Comparison of ENCODE assay signal across 23 cellular contexts in the genomic region with DNA sequence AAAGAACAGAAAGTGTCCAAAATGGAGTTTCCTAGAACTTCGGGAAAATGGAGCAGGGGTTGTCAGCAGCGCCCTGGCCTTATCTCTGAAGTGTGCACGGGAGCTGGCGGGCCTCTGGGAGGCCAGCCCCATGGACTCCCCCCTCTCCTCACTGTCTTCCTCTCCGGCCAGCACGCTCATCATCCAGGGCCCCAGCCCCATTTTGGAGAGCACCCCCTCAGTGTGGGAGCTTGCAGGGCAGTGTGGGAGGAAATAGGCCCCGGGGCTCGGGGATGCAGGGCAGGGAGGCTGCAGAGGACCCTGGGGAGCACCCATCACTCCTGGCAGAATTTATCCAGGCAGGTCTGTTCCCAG. TPM values are rescaled to one million over a fixed set of nuclear protein-coding genes. Genes with fewer than 3 reads are reported as not detected.
DNase-seq lines count a peak whose midpoint lies in the region; ATAC-seq and TF ChIP-seq lines count a peak whose summit lies in the region.
"Had no signal": no experiment of that assay in that cellular context is flagged by ENCODE, and none has a peak within 500 bp of the region (broad histone marks: within the 10 kb centered on the region; RNA-seq: fewer than 3 reads in every experiment).

No MANE protein-coding gene starts in this region.

- CTCF ChIA-PET in naive thymus-derived CD4-positive, alpha-beta T cell (lab: Charles Lee), result no interaction called here

- H3K27ac Mint-ChIP-seq in CD14-positive monocyte, result no peak overlapping the region
- H3K27ac Mint-ChIP-seq in naive thymus-derived CD4-positive, alpha-beta T cell, result no peak overlapping the region
- H3K27ac Mint-ChIP-seq: activated CD8-positive, alpha-beta T cell treated with anti-CD3 and anti-CD28 coated beads for 36 hours; GM23338; T-helper 2 cell treated with Interferon-gamma antibody and Interleukin-4, amounts not matched to agents 5 μg/mL and 100 μg/mL, for 36 hours had no signal

- POLR2A ChIA-PET in naive thymus-derived CD4-positive, alpha-beta T cell (lab: Charles Lee), result no interaction called here

- ATAC-seq in naive thymus-derived CD4-positive, alpha-beta T cell, result no peak
- ATAC-seq: GM23338 had no signal

- H3K36me3 ChIP-seq in ACC112 (ENCODE audit: insufficient read depth, low read length), result no peaks in the 10 kb centered on the region
- no peaks in the 10 kb centered on the region for H3K36me3 ChIP-seq in WERI-Rb-1
- H3K36me3 ChIP-seq in naive thymus-derived CD4-positive, alpha-beta T cell (ENCODE audit: control insufficient read depth in 2 of 3, insufficient read depth in 3 of 3, low read length in 3 of 3), result no peaks in the 10 kb centered on the region
- no peaks in the 10 kb centered on the region for H3K36me3 ChIP-seq in testis (ENCODE audit: low read depth, missing control alignments)
- H3K36me3 ChIP-seq: cardiac muscle cell, prostate gland, vagina had no signal

- H3K27ac ChIP-seq in ACC112 (ENCODE audit: low read depth, low read length) (no peak overlapping the region), WERI-Rb-1 (peak overlapping the region; percentile 71), testis (no peak overlapping the region)
- no peak overlapping the region for H3K27ac ChIP-seq in naive thymus-derived CD4-positive, alpha-beta T cell (ENCODE audit: low read depth, low read length)
- H3K27ac ChIP-seq: cardiac muscle cell, prostate gland, vagina had no signal

- DNase-seq in CD14-positive monocyte (ENCODE audit: low spot score) (no peak), WERI-Rb-1 (no peak), testis (no peak), CD1c-positive myeloid dendritic cell (ENCODE audit: extremely low spot score) (no peak), 8988T (no peak)
- no peak for DNase-seq in naive thymus-derived CD4-positive, alpha-beta T cell
- DNase-seq: activated CD8-positive, alpha-beta T cell treated with anti-CD3 and anti-CD28 coated beads for 36 hours; activated naive CD4-positive, alpha-beta T cell; dermis blood vessel endothelial cell; DMS79 treated with DMSO at 0.1 percent for 48 hours; head of caudate nucleus; left cardiac atrium; midbrain; NCI-H1105; stimulated activated CD4-positive, alpha-beta T cell treated with anti-CD3 and anti-CD28 coated beads, Interleukin-1b, Interleukin-23, amount 100 ng/mL, for 48 hours had no signal

- H3K9me3 Mint-ChIP-seq in CD14-positive monocyte, result peaks cover 0 to 9% (median 2%) of the 10 kb centered on the region in 7 donors
- H3K9me3 Mint-ChIP-seq in naive thymus-derived CD4-positive, alpha-beta T cell, result peaks cover 0 to 2% (median 0%) of the 10 kb centered on the region in 11 donors
- H3K9me3 Mint-ChIP-seq: activated CD8-positive, alpha-beta T cell treated with anti-CD3 and anti-CD28 coated beads for 36 hours; GM23338; neural crest cell; T-helper 2 cell treated with Interferon-gamma antibody and Interleukin-4, amounts not matched to agents 5 μg/mL and 100 μg/mL, for 36 hours had no signal

- peak overlapping the region; percentile 6 to 83 for H3K4me3 Mint-ChIP-seq in CD14-positive monocyte
- H3K4me3 Mint-ChIP-seq in naive thymus-derived CD4-positive, alpha-beta T cell, result peak overlapping the region in 6 of 10 donors; percentile 26 to 69 (median 47)
- H3K4me3 Mint-ChIP-seq: activated CD8-positive, alpha-beta T cell treated with anti-CD3 and anti-CD28 coated beads for 36 hours; GM23338; neural crest cell; T-helper 2 cell treated with Interferon-gamma antibody and Interleukin-4, amounts not matched to agents 5 μg/mL and 100 μg/mL, for 36 hours had no signal

- TF ChIP-seq CTCF in CD14-positive monocyte (IDR thresholded peaks at IDR 0.05) (no peak), WERI-Rb-1 (IDR thresholded peaks at IDR 0.05; ENCODE audit: low read depth, low read length) (no peak), testis (IDR thresholded peaks at IDR 0.05) (no peak)

- H3K27me3 ChIP-seq in ACC112 (ENCODE audit: insufficient read depth, low read length), result peaks cover 9% of the 10 kb centered on the region; the same call in 1 of the 2 replicates
- no peaks in the 10 kb centered on the region for H3K27me3 ChIP-seq in WERI-Rb-1 (ENCODE audit: insufficient read depth, low read depth, severe bottlenecking)
- no peaks in the 10 kb centered on the region for H3K27me3 ChIP-seq in naive thymus-derived CD4-positive, alpha-beta T cell (ENCODE audit: control insufficient read depth in 2 of 2, insufficient read depth in 2 of 2, low read length in 2 of 2)
- no peaks in the 10 kb centered on the region for H3K27me3 ChIP-seq in testis
- H3K27me3 ChIP-seq: cardiac muscle cell, vagina had no signal

- H3K36me3 Mint-ChIP-seq in CD14-positive monocyte, result peaks cover 16 to 24% of the 10 kb centered on the region in 2 donors
- H3K36me3 Mint-ChIP-seq in naive thymus-derived CD4-positive, alpha-beta T cell, result no peaks in the 10 kb centered on the region

- H2AFZ ChIP-seq in ACC112 (ENCODE audit: low read length, unreplicated experiment), result peak overlapping the region; percentile 42
- H2AFZ ChIP-seq: GM23338 had no signal

- 39 to 45% methylated on average over 2 to 8 of the region's 8 CpGs for WGBS in testis, 2 donors

- no peaks in the 10 kb centered on the region for H3K79me2 ChIP-seq in ACC112 (ENCODE audit: control insufficient read depth, insufficient read depth, low read length, unreplicated experiment)

- TF ChIP-seq POLR2A in testis (IDR thresholded peaks at IDR 0.05), result no peak

- H3K4me3 ChIP-seq in ACC112 (ENCODE audit: low read depth, low read length) (0 out of 2 replicates have a peak overlapping the region, but pooled peaks have one; percentile 31), WERI-Rb-1 (ENCODE audit: low read depth, low read length) (0 out of 2 replicates have a peak overlapping the region, but pooled peaks have one; percentile 14), testis (no peak overlapping the region)
- H3K4me3 ChIP-seq in naive thymus-derived CD4-positive, alpha-beta T cell (ENCODE audit: low read length), result no peak overlapping the region
- H3K4me3 ChIP-seq: cardiac muscle cell, GM23338, prostate gland, vagina had no signal

- H3K4me1 Mint-ChIP-seq in CD14-positive monocyte, result peaks cover 9% of the 10 kb centered on the region
- H3K4me1 Mint-ChIP-seq in naive thymus-derived CD4-positive, alpha-beta T cell, result peaks cover 0 to 9% (median 0%) of the 10 kb centered on the region in 7 donors
- H3K4me1 Mint-ChIP-seq: GM23338, neural crest cell had no signal

- H3K9me3 ChIP-seq in WERI-Rb-1 (ENCODE audit: severe bottlenecking) (no peaks in the 10 kb centered on the region), testis (no peaks in the 10 kb centered on the region)
- no peaks in the 10 kb centered on the region for H3K9me3 ChIP-seq in naive thymus-derived CD4-positive, alpha-beta T cell (ENCODE audit: control insufficient read depth in 2 of 3, low read length in 3 of 3)
- H3K9me3 ChIP-seq: prostate gland, vagina had no signal

- intact Hi-C loops in CD14-positive monocyte (cut with micrococcal nuclease) (no loop called here), testis (cut with DNase I; ENCODE audit: low total_unique reads) (no loop called here)
- intact Hi-C loops in naive thymus-derived CD4-positive, alpha-beta T cell (cut with micrococcal nuclease), result no loop called here

- H3K27me3 Mint-ChIP-seq in CD14-positive monocyte (ENCODE audit: low read depth in 3 of 3), result peaks cover 21 to 41% (median 34%) of the 10 kb centered on the region in 3 donors
- H3K27me3 Mint-ChIP-seq in naive thymus-derived CD4-positive, alpha-beta T cell, result peaks cover 5 to 23% (median 9%) of the 10 kb centered on the region in 5 donors

- H3K4me1 ChIP-seq in ACC112 (ENCODE audit: control insufficient read depth, insufficient read depth, low read length, unreplicated experiment), result no peaks in the 10 kb centered on the region
- no peaks in the 10 kb centered on the region for H3K4me1 ChIP-seq in naive thymus-derived CD4-positive, alpha-beta T cell (ENCODE audit: control insufficient read depth in 2 of 2, insufficient read depth in 2 of 2, low read length in 2 of 2)
- H3K4me1 ChIP-seq in testis, result peaks cover 4% of the 10 kb centered on the region
- H3K4me1 ChIP-seq: prostate gland, vagina had no signal

RNA-seq across cellular contexts. Expression of a gene that starts 4.9 kb away (rescaled TPM):
- polyA plus RNA-seq in CD14-positive monocyte, result not detected
- total RNA-seq in naive thymus-derived CD4-positive, alpha-beta T cell, result not detected
- not detected for polyA plus RNA-seq in naive thymus-derived CD4-positive, alpha-beta T cell
- under 1 TPM in 1 of 2 donors, not detected in 1; 0.93 TPM for total RNA-seq in testis
- 0.34 TPM for polyA plus RNA-seq in testis (ENCODE audit: insufficient read depth, low read depth, low replicate concordance)
- total RNA-seq: activated CD8-positive, alpha-beta T cell treated with anti-CD3 and anti-CD28 coated beads for 36 hours; cardiac muscle cell; dermis blood vessel endothelial cell; GM23338; left cardiac atrium; neural crest cell; skeletal muscle tissue; vagina had no signal
- polyA plus RNA-seq: GM23338 had no signal

RNA-seq across cellular contexts. Expression of a gene that starts 14.4 kb away (rescaled TPM):
- polyA plus RNA-seq in CD14-positive monocyte (10 to 100 TPM; 82.4 to 89.3 TPM), testis (ENCODE audit: insufficient read depth, low read depth, low replicate concordance) (216 TPM)
- 10 to 100 TPM; 32.3 to 73.4 (median 60.1) TPM for total RNA-seq in naive thymus-derived CD4-positive, alpha-beta T cell
- 100 to 1,000 TPM in 1 of 2 donors, 10 to 100 TPM in 1; 96.8 to 112 TPM for polyA plus RNA-seq in naive thymus-derived CD4-positive, alpha-beta T cell
- total RNA-seq in testis, result 10 to 100 TPM; 58.3 to 59.8 TPM

RNA-seq across cellular contexts. Expression of a gene that starts 14.6 kb away (rescaled TPM):
- 10 to 100 TPM; 20.2 to 32.2 TPM for polyA plus RNA-seq in CD14-positive monocyte
- 10 to 100 TPM; 48.6 to 64.3 (median 57.5) TPM for total RNA-seq in naive thymus-derived CD4-positive, alpha-beta T cell
- 10 to 100 TPM in 1 of 2 donors, 1 to 10 TPM in 1; 9.8 to 11.1 TPM for polyA plus RNA-seq in naive thymus-derived CD4-positive, alpha-beta T cell
- total RNA-seq in testis, result 10 to 100 TPM; 65.3 to 94.4 TPM
- polyA plus RNA-seq in testis (ENCODE audit: insufficient read depth, low read depth, low replicate concordance), result 55.9 TPM

RNA-seq across cellular contexts. Expression of a gene that starts 59.6 kb away (rescaled TPM):
- 100 to 1,000 TPM; 233 to 307 TPM for polyA plus RNA-seq in CD14-positive monocyte
- 100 to 1,000 TPM; 134 to 178 (median 161) TPM for total RNA-seq in naive thymus-derived CD4-positive, alpha-beta T cell
- 100 to 1,000 TPM; 446 to 513 TPM for polyA plus RNA-seq in naive thymus-derived CD4-positive, alpha-beta T cell
- 10 to 100 TPM; 62.1 to 82.1 TPM for total RNA-seq in testis
- polyA plus RNA-seq in testis (ENCODE audit: insufficient read depth, low read depth, low replicate concordance), result 86.0 TPM

Comparison
In these comparisons a context has a peak if more than half of its experiments do, and no peak if none do; other contexts are left out.
1. H3K4me3 ChIP-seq: peak in ACC112 (single experiment) and WERI-Rb-1 (single experiment); none in naive thymus-derived CD4-positive, alpha-beta T cell (single experiment) and testis (0 of 2).